ENCODE assay signal across 12 cellular contexts in genomic region chr9:118395415-118395814, GRCh38.
DNase-seq lines count a peak whose midpoint lies in the region; ATAC-seq lines count a peak whose summit lies in the region.
"Had no signal": no experiment of that assay in that cellular context is flagged by ENCODE, and none has a peak within 500 bp of the region (broad histone marks: within the 10 kb centered on the region; RNA-seq: fewer than 3 reads in every experiment).

No MANE protein-coding gene starts in this region.

- DNase-seq in kidney tubule cell (ENCODE audit: low spot score), result peak; percentile 45
- DNase-seq in CD1c-positive myeloid dendritic cell (ENCODE audit: extremely low spot score), result no peak
- no peak for DNase-seq in inferior parietal cortex (ENCODE audit: extremely low spot score)
- no peak for DNase-seq in stimulated activated CD4-positive, alpha-beta T cell treated with anti-CD3 and anti-CD28 coated beads, Interleukin-2, amount 100 ng/mL, for 24 hours
- DNase-seq: H7, left ventricle myocardium inferior, NCI-H446 treated with DMSO at 0.1 percent for 48 hours, trophoblast cell had no signal

- ATAC-seq in GM18909 (IDR thresholded peaks at IDR 0.05; ENCODE audit: poor library complexity, unreplicated experiment) (peak; percentile 82), GM21737 (IDR thresholded peaks at IDR 0.05; ENCODE audit: unreplicated experiment) (peak; percentile 71), HG03457 (IDR thresholded peaks at IDR 0.05; ENCODE audit: unreplicated experiment) (peak; percentile 95), GM19455 (IDR thresholded peaks at IDR 0.05; ENCODE audit: unreplicated experiment) (no peak)
